ENCODE assay signal across 5 cellular contexts in the genomic region with DNA sequence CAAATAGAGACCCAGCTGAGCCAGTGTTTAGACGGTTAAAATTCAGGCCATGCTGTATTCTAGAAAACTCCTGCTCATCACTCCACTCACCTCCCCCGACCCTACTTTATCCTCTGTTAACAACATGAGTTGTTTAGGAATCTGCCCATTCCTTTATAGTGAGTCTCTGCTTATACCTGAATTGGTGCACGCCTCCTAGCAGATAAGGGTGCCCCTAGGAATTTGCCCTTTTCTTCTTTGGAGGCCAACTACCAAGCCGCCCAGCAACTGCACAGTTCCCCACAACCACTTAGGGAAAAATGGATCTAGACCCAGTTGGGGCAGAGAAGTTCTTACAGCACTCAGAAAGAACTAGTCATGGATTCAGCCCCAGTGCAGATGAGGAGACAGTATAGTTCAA.
"Had no signal": no experiment of that assay in that cellular context is flagged by ENCODE, and none has a peak within 500 bp of the region (broad histone marks: within the 10 kb centered on the region; RNA-seq: fewer than 3 reads in every experiment).

No MANE protein-coding gene starts in this region.

- H3K4me3 ChIP-seq: K562 had no signal

- DNase-seq: IMR-90, KBM-7 had no signal

- ATAC-seq: HepG2, K562 had no signal

- H3K27ac ChIP-seq: HL-60 had no signal
